In genomic region chr1:162854245-162854860, GRCh38 we compare ENCODE assay signal across 8 cellular contexts. TPM values are rescaled to one million over a fixed set of nuclear protein-coding genes. Genes with fewer than 3 reads are reported as not detected.
A peak's percentile ranks its signal among the peaks of the same experiment; 100 is the strongest.
DNase-seq lines count a peak whose midpoint lies in the region; ATAC-seq, FAIRE-seq and TF ChIP-seq lines count a peak whose summit lies in the region.

No MANE protein-coding gene starts in this region.

- H3K27me3 ChIP-seq in keratinocyte (ENCODE audit: control insufficient read depth, extremely low read depth, insufficient read depth, low read length) = no peaks in the 10 kb centered on the region

- peak; percentile 56 to 71 (median 68) for TF ChIP-seq CTCF in keratinocyte (optimal IDR thresholded peaks at IDR 0.05 in 1 of 3, IDR thresholded peaks at IDR 0.05 in 1 of 3, conservative IDR thresholded peaks at IDR 0.05 in 1 of 3; ENCODE audit: extremely low read depth in 1 of 3, insufficient read depth in 2 of 3, low read length in 3 of 3)

- H3K4me3 Mint-ChIP-seq in T-helper 17 cell = no peak overlapping the region

- H3K27ac ChIP-seq in keratinocyte (ENCODE audit: control insufficient read depth, insufficient read depth, low read length) = no peak overlapping the region

- peaks cover 3% of the 10 kb centered on the region for H3K4me1 Mint-ChIP-seq in T-helper 17 cell

- dilution Hi-C loops in keratinocyte (cut with MboI; ENCODE audit: extremely low pct_ligation_motif_present, low sequenced_read_pairs) = no loop called here

- H3K36me3 Mint-ChIP-seq in T-helper 17 cell (ENCODE audit: low read depth) = no peaks in the 10 kb centered on the region

- in situ Hi-C loops in T47D (cut with HindIII; ENCODE audit: low pct_unique_long_range_greater_than_20kb, low sequenced_read_pairs) = no loop called here

- no peaks in the 10 kb centered on the region for H3K79me2 ChIP-seq in keratinocyte (ENCODE audit: control insufficient read depth, insufficient read depth, low read length)

- H3K27me3 Mint-ChIP-seq in T-helper 17 cell = peaks cover 14% of the 10 kb centered on the region

- H3K4me2 ChIP-seq in keratinocyte (ENCODE audit: control insufficient read depth, extremely low read depth, insufficient read depth, low read depth, low read length) = no peak overlapping the region

- no peak overlapping the region for H3K9ac ChIP-seq in keratinocyte (ENCODE audit: control insufficient read depth, extremely low read depth, insufficient read depth, low read length)

- H3K9me1 ChIP-seq in keratinocyte (ENCODE audit: control insufficient read depth, extremely low read depth, insufficient read depth, low read length) = no peaks in the 10 kb centered on the region

- H3K27ac Mint-ChIP-seq in T-helper 17 cell = no peak overlapping the region

- H3K36me3 ChIP-seq in keratinocyte (ENCODE audit: control insufficient read depth in 2 of 2, extremely low read depth in 1 of 2, insufficient read depth in 2 of 2, low read length in 2 of 2) = no peaks in the 10 kb centered on the region

- peak; percentile 83 for ATAC-seq in HG02798 (IDR thresholded peaks at IDR 0.05; ENCODE audit: poor library complexity, unreplicated experiment)
- ATAC-seq in T-helper 17 cell = peak; percentile 50

- H3K9me3 ChIP-seq in T-helper 17 cell (ENCODE audit: control insufficient read depth, low read length, poor library complexity, severe bottlenecking) = no peaks in the 10 kb centered on the region
- H3K9me3 ChIP-seq in keratinocyte (ENCODE audit: control insufficient read depth, low read depth, low read length) = no peaks in the 10 kb centered on the region

- no peak overlapping the region for H2AFZ ChIP-seq in keratinocyte (ENCODE audit: control insufficient read depth, low read length)

- FAIRE-seq in keratinocyte (lab: Jason Lieb, UNC) = no peak

- H3K4me3 ChIP-seq in keratinocyte (ENCODE audit: control insufficient read depth in 2 of 3, extremely low read depth in 1 of 3, insufficient read depth in 2 of 3, low read depth in 1 of 3, low read length in 3 of 3) = no peak overlapping the region

- peak; percentile 13 for DNase-seq in activated CD8-positive, alpha-beta memory T cell treated with anti-CD3 and anti-CD28 coated beads, Interleukin-2, amount 50 U/mL, for 24 hours (ENCODE audit: extremely low read depth)
- no peak for DNase-seq in activated CD8-positive, alpha-beta memory T cell treated with anti-CD3 and anti-CD28 coated beads, Interleukin-2, amount 50 U/mL, for 48 hours
- DNase-seq in NCI-H146 treated with DMSO at 0.1 percent for 48 hours (lab: John Stamatoyannopoulos, UW; ENCODE audit: unreplicated experiment) (peak; percentile 61), T-helper 17 cell (peak in 1 of 3 donors; percentile 11), T47D (ENCODE audit: low read depth in 1 of 2, low spot score in 1 of 2) (peak; percentile 77 to 84), keratinocyte (ENCODE audit: low read depth, low spot score) (no peak)
- peak; percentile 38 for DNase-seq in stimulated activated CD4-positive, alpha-beta T cell treated with anti-CD3 and anti-CD28 coated beads, Interleukin-4, amount 100 ng/mL, for 1 hour

- no peaks in the 10 kb centered on the region for H4K20me1 ChIP-seq in keratinocyte (ENCODE audit: control insufficient read depth, extremely low read depth, insufficient read depth, low read length)

- peaks cover 23% of the 10 kb centered on the region for H3K4me1 ChIP-seq in keratinocyte (ENCODE audit: control insufficient read depth, extremely low read depth, insufficient read depth, low read length)

RNA-seq across cellular contexts. Expression of gene CCDC190, which starts 6.6 kb away (rescaled TPM):
- not detected for total RNA-seq in T-helper 17 cell
- 0.07 to 0.09 TPM in 2 of 3 replicates, not detected in the other for polyA plus RNA-seq in keratinocyte
- polyA plus RNA-seq in keratinocyte (2011; ENCODE audit: low read depth) = not detected
- polyA plus RNA-seq in keratinocyte (2011; cell fraction: cytosol; rRNA removed) = 0.17 TPM in 1 of 2 replicates, not detected in the other
- polyA plus RNA-seq in keratinocyte (2011; cell fraction: nucleus; rRNA removed) = 0.17 and 0.24 TPM in 2 replicates
- polyA plus RNA-seq in keratinocyte (2012; ENCODE audit: low replicate concordance) = not detected in 2 replicates
- polyA minus RNA-seq in keratinocyte = not detected in 3 replicates
- polyA minus RNA-seq in keratinocyte (2011; cell fraction: cytosol; rRNA and poly(A)+ RNA removed) = not detected
- not detected in 2 replicates for polyA minus RNA-seq in keratinocyte (2011; cell fraction: nucleus; rRNA and poly(A)+ RNA removed)

Comparison
In these comparisons a context has a peak if more than half of its experiments do, and no peak if none do; other contexts are left out.
1. DNase-seq: peak in activated CD8-positive, alpha-beta memory T cell treated with anti-CD3 and anti-CD28 coated beads, Interleukin-2, amount 50 U/mL, for 24 hours (single experiment), NCI-H146 treated with DMSO at 0.1 percent for 48 hours (single experiment), T47D (2 of 2) and stimulated activated CD4-positive, alpha-beta T cell treated with anti-CD3 and anti-CD28 coated beads, Interleukin-4, amount 100 ng/mL, for 1 hour (single experiment); none in activated CD8-positive, alpha-beta memory T cell treated with anti-CD3 and anti-CD28 coated beads, Interleukin-2, amount 50 U/mL, for 48 hours (single experiment) and keratinocyte (single experiment).